25 cellular contexts compared by ENCODE assay signal in the genomic region with DNA sequence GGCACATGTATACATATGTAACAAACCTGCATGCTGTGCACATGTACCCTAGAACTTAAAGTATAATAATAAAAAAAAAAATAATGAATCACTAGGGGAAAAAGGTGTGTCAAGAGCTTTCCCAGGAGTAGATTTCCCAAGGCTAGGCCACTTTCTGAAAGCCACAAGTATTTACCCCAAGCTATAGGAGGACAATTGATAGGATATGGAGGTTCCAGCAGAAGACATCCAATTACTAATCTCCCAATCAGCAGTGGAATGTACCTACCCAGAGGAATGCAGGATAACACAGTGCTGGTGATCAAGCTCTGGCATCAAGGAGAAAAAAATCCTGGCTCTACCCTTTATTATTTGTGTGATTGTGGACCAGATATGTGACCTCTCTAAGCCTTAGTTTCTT.
A peak's percentile ranks its signal among the peaks of the same experiment; 100 is the strongest.
DNase-seq lines count a peak whose midpoint lies in the region; FAIRE-seq and TF ChIP-seq lines count a peak whose summit lies in the region.
"Had no signal": no experiment of that assay in that cellular context is flagged by ENCODE, and none has a peak within 500 bp of the region (broad histone marks: within the 10 kb centered on the region; RNA-seq: fewer than 3 reads in every experiment).

No MANE protein-coding gene starts in this region.

- in situ Hi-C loops in mammary epithelial cell (cut with MboI; ENCODE audit: low sequenced_read_pairs in 2 of 2) = no loop called here

- intact Hi-C loops in mammary epithelial cell (cut with micrococcal nuclease) (no loop called here), kidney (cut with DNase I) (no loop called here)

- H3K27ac ChIP-seq in mammary epithelial cell (ENCODE audit: insufficient read depth, low read depth, low read length) (peak overlapping the region; percentile 35), kidney (ENCODE audit: low read depth in 2 of 2, low read length in 2 of 2) (no peak overlapping the region)
- H3K27ac ChIP-seq: BLaER1, hepatocyte, ovary, right atrium auricular region, vagina had no signal

- H3K36me3 ChIP-seq in mammary epithelial cell (ENCODE audit: insufficient read depth, low read length) (no peaks in the 10 kb centered on the region), kidney (ENCODE audit: control insufficient read depth in 1 of 2, insufficient read depth in 2 of 2, low read length in 2 of 2) (no peaks in the 10 kb centered on the region)
- H3K36me3 ChIP-seq: BLaER1, ovary, right atrium auricular region, vagina had no signal

- H4K20me1 ChIP-seq in mammary epithelial cell (ENCODE audit: insufficient read depth, low read length) = no peaks in the 10 kb centered on the region
- H4K20me1 ChIP-seq: BLaER1 had no signal

- dilution Hi-C loops in mammary epithelial cell (cut with HindIII; ENCODE audit: low sequenced_read_pairs) = no loop called here

- no TSS peak for BruUV-seq in mammary epithelial cell (replicated peaks; lab: Mats Ljungman, UMichigan)

- peak overlapping the region in 1 of 3 experiments; percentile 14 for H3K4me3 ChIP-seq in mammary epithelial cell (replicated peaks in 1 of 3; ENCODE audit: insufficient read depth in 1 of 3, low read depth in 2 of 3, low read length in 3 of 3)
- H3K4me3 ChIP-seq in kidney (ENCODE audit: low read length in 2 of 2) = no peak overlapping the region
- H3K4me3 ChIP-seq: BLaER1, hepatocyte, ovary, right atrium auricular region, vagina had no signal

- no peaks in the 10 kb centered on the region for H3K27me3 ChIP-seq in mammary epithelial cell (ENCODE audit: insufficient read depth, low read length)
- H3K27me3 ChIP-seq: BLaER1, hepatocyte, right atrium auricular region, vagina had no signal

- H2AFZ ChIP-seq in mammary epithelial cell (ENCODE audit: low read depth, low read length) = no peak overlapping the region
- H2AFZ ChIP-seq: hepatocyte had no signal

- no peaks in the 10 kb centered on the region for H3K9me3 ChIP-seq in mammary epithelial cell (replicated peaks; ENCODE audit: insufficient read depth, low read length)
- H3K9me3 ChIP-seq in kidney (ENCODE audit: control insufficient read depth in 1 of 2, low read length in 2 of 2) = no peaks in the 10 kb centered on the region
- H3K9me3 ChIP-seq: BLaER1, ovary, right atrium auricular region, vagina had no signal

- H3K79me2 ChIP-seq in mammary epithelial cell (ENCODE audit: insufficient read depth, low read length) = no peaks in the 10 kb centered on the region
- H3K79me2 ChIP-seq: hepatocyte had no signal

- CTCF ChIA-PET in mammary epithelial cell (lab: Charles Lee; ENCODE audit: low non-redundant PET) = no interaction called here

- no peak for FAIRE-seq in kidney (lab: Jason Lieb, UNC)
- FAIRE-seq: RCC 7860 had no signal

- TF ChIP-seq CTCF in mammary epithelial cell (conservative IDR thresholded peaks at IDR 0.05 in 1 of 2, IDR thresholded peaks at IDR 0.05 in 1 of 2; ENCODE audit: extremely low read depth in 1 of 2, insufficient read depth in 1 of 2, low read depth in 1 of 2, low read length in 2 of 2) (no peak), kidney (IDR thresholded peaks at IDR 0.05; ENCODE audit: borderline replicate concordance, extremely low read depth, insufficient read depth) (no peak)

- DNase-seq in EL (peak; percentile 75), LHCN-M2 (ENCODE audit: low read depth) (peak; percentile 31), mammary epithelial cell (peak; percentile 84), kidney tubule cell (ENCODE audit: low spot score) (peak; percentile 47), iPS-NIHi7 (ENCODE audit: extremely low spot score) (no peak), SKM-1 (lab: John Stamatoyannopoulos, UW; ENCODE audit: unreplicated experiment) (no peak), SK-N-DZ (ENCODE audit: low spot score) (no peak), kidney (no peak)
- DNase-seq: ACHN; activated B cell treated with CpG ODN at 0.5 μM for 24 hours; activated CD4-positive, alpha-beta T cell treated with anti-CD3 and anti-CD28 coated beads, Interleukin-2, amount 50 U/mL, for 48 hours; activated CD8-positive, alpha-beta memory T cell treated with anti-CD3 and anti-CD28 coated beads, Interleukin-2, amount 50 U/mL, for 48 hours; activated naive CD8-positive, alpha-beta T cell treated with anti-CD3 and anti-CD28 coated beads, Interleukin-2, amount 10 ng/mL, durations not matched to agents 7 days and 5 days; effector CD4-positive, alpha-beta T cell; immature natural killer cell; NCI-H1417 treated with DMSO at 0.1 percent for 48 hours; NCI-H524 treated with DMSO at 0.1 percent for 48 hours; ovary; stimulated activated CD4-positive, alpha-beta T cell treated with anti-CD3 and anti-CD28 coated beads, Interleukin-4, amount 100 ng/mL, for 1 hour; T-helper 9 cell had no signal

- H3K4me2 ChIP-seq in mammary epithelial cell (ENCODE audit: insufficient read depth, low read depth, low read length) = peak overlapping the region; percentile 65
- H3K4me2 ChIP-seq: BLaER1, hepatocyte had no signal

- H3K9ac ChIP-seq in mammary epithelial cell (ENCODE audit: insufficient read depth, low read length) (no peak overlapping the region), kidney (ENCODE audit: low read length in 2 of 2) (no peak overlapping the region)
- H3K9ac ChIP-seq: BLaER1 had no signal

- H3K4me1 ChIP-seq in mammary epithelial cell (ENCODE audit: insufficient read depth, low read length) (peaks cover 14% of the 10 kb centered on the region), kidney (ENCODE audit: control insufficient read depth in 1 of 2, insufficient read depth in 1 of 2, low read depth in 1 of 2, low read length in 2 of 2) (no peaks in the 10 kb centered on the region)
- H3K4me1 ChIP-seq: BLaER1 had no signal

Comparison
In these comparisons a context has a peak if more than half of its experiments do, and no peak if none do; other contexts are left out.
1. DNase-seq: peak in EL (single experiment), LHCN-M2 (single experiment), mammary epithelial cell (single experiment) and kidney tubule cell (single experiment); none in iPS-NIHi7 (single experiment), SKM-1 (single experiment), SK-N-DZ (single experiment) and kidney (single experiment).